In genomic region chr1:14439015-14439414, GRCh38 we compare ENCODE assay signal across 29 cellular contexts.
"Had no signal": no experiment of that assay in that cellular context is flagged by ENCODE, and none has a peak within 500 bp of the region (broad histone marks: within the 10 kb centered on the region; RNA-seq: fewer than 3 reads in every experiment).

No MANE protein-coding gene starts in this region.

- H3K27me3 ChIP-seq: brain microvascular endothelial cell, cardiac muscle cell, SJCRH30 had no signal

- H3K4me1 ChIP-seq: SJCRH30 had no signal

- H3K36me3 ChIP-seq: brain microvascular endothelial cell, cardiac muscle cell, SJCRH30 had no signal

- DNase-seq: activated CD4-positive, alpha-beta T cell treated with anti-CD3 and anti-CD28 coated beads for 36 hours; activated CD4-positive, alpha-beta T cell treated with anti-CD3 and anti-CD28 coated beads, Interleukin-2, amount 10 ng/mL, durations not matched to agents 7 days and 5 days; activated CD4-positive, alpha-beta T cell treated with anti-CD3 and anti-CD28 coated beads, Interleukin-2, amount 50 U/mL, for 48 hours; activated CD8-positive, alpha-beta memory T cell treated with anti-CD3 and anti-CD28 coated beads, Interleukin-2, amount 50 U/mL, for 4 hours; activated gamma-delta T cell treated with Interleukin-2 at 50 U/mL for 16 hours; activated naive CD4-positive, alpha-beta T cell treated with anti-CD3 and anti-CD28 coated beads for 36 hours; activated T-cell treated with anti-CD3 and anti-CD28 coated beads for 4 hours; activated T-cell treated with anti-CD3 and anti-CD28 coated beads, Interleukin-2, amount 50 U/mL, for 4 hours; anterior cingulate cortex; brain microvascular endothelial cell; NCI-H1105; NCI-H1417 treated with DMSO at 0.1 percent for 48 hours; NCI-H187 treated with DMSO at 0.1 percent for 48 hours; NCI-H2081; NCI-H2171 treated with DMSO at 0.1 percent for 48 hours; NCI-H2227 treated with DMSO at 0.1 percent for 48 hours; NCI-H446; NCI-H510A treated with DMSO at 0.1 percent for 48 hours; NCI-H526 treated with DMSO at 0.1 percent for 48 hours; NCI-H774; SHP77; SJCRH30; T1000 had no signal

- H3K9me3 ChIP-seq: SJCRH30 had no signal

- H3K27ac ChIP-seq: brain microvascular endothelial cell, cardiac muscle cell, SJCRH30, SK-N-MC had no signal

- H3K4me3 ChIP-seq: cardiac muscle cell, SJCRH30, SK-N-MC had no signal

- ATAC-seq: activated CD4-positive, alpha-beta T cell treated with anti-CD3 and anti-CD28 coated beads for 36 hours; activated CD4-positive, CD25-positive, alpha-beta regulatory T cell treated with anti-CD3 and anti-CD28 coated beads, Interleukin-2, amount 50 U/mL, for 24 hours; activated naive CD4-positive, alpha-beta T cell treated with anti-CD3 and anti-CD28 coated beads, Interleukin-2, amount 50 U/mL, for 72 hours; activated T-cell treated with anti-CD3 and anti-CD28 coated beads, Interleukin-2, amount 50 U/mL, for 4 hours; Panc1; WTC11 had no signal
